ENCODE assay signal across 8 cellular contexts in genomic region chr6:158559338-158559894, GRCh38. TPM values are rescaled to one million over a fixed set of nuclear protein-coding genes. Genes with fewer than 3 reads are reported as not detected.
DNase-seq lines count a peak whose midpoint lies in the region; ATAC-seq and TF ChIP-seq lines count a peak whose summit lies in the region.

No MANE protein-coding gene starts in this region.

- peak overlapping the region; percentile 62 for H3K27ac ChIP-seq in RWPE2 (ENCODE audit: poor library complexity, severe bottlenecking)
- H3K27ac ChIP-seq in fibroblast of lung (ENCODE audit: insufficient read depth, low read length), result peak overlapping the region; percentile 75
- H3K27ac ChIP-seq in psoas muscle, result peak overlapping the region; percentile 85

- intact Hi-C loops in psoas muscle (cut with DNase I), result no loop called here

- no peak for TF ChIP-seq CTCF in GM12875 (IDR thresholded peaks at IDR 0.05; ENCODE audit: borderline replicate concordance, insufficient read depth, low read depth, low read length)
- TF ChIP-seq CTCF in RWPE2 (IDR thresholded peaks at IDR 0.05; ENCODE audit: poor library complexity, severe bottlenecking), result no peak
- no peak for TF ChIP-seq CTCF in fibroblast of lung (conservative IDR thresholded peaks at IDR 0.05 in 1 of 2, IDR thresholded peaks at IDR 0.05 in 1 of 2; ENCODE audit: low read depth in 1 of 2, low read length in 2 of 2)
- no peak for TF ChIP-seq CTCF in psoas muscle (IDR thresholded peaks at IDR 0.05)

- H3K9me3 ChIP-seq in RWPE2 (ENCODE audit: severe bottlenecking) (no peaks in the 10 kb centered on the region), fibroblast of lung (ENCODE audit: control insufficient read depth, insufficient read depth, low read depth, low read length) (no peaks in the 10 kb centered on the region), psoas muscle (no peaks in the 10 kb centered on the region)

- DNase-seq in RWPE2 (ENCODE audit: low spot score), result no peak
- DNase-seq in fibroblast of lung (ENCODE audit: low read depth in 2 of 2), result no peak
- DNase-seq in psoas muscle, result no peak
- no peak for DNase-seq in NCI-H1105 (lab: John Stamatoyannopoulos, UW)

- H3K36me3 ChIP-seq in RWPE2 (ENCODE audit: low read depth) (peaks cover 6% of the 10 kb centered on the region; the same call in 1 of the 2 replicates), fibroblast of lung (ENCODE audit: control insufficient read depth, insufficient read depth, low read length) (no peaks in the 10 kb centered on the region), psoas muscle (ENCODE audit: insufficient read depth in 1 of 2, low read depth in 1 of 2) (no peaks in the 10 kb centered on the region)

- WGBS in psoas muscle, 3 donors, result 35 to 43% (median 36%) methylated on average over 14 of the region's 14 CpGs

- peak overlapping the region; percentile 81 for H3K4me2 ChIP-seq in fibroblast of lung (ENCODE audit: extremely low read depth, insufficient read depth, low read length)

- peak overlapping the region; percentile 22 for H3K4me3 ChIP-seq in GM12875 (ENCODE audit: low read depth, low read length)
- H3K4me3 ChIP-seq in RWPE2 (ENCODE audit: severe bottlenecking), result peak overlapping the region; percentile 95
- H3K4me3 ChIP-seq in fibroblast of lung (replicated peaks in 1 of 4; ENCODE audit: control extremely low read depth in 1 of 4, insufficient read depth in 1 of 4, low read depth in 3 of 4, low read length in 4 of 4), result peak overlapping the region; percentile 52 to 84 (median 68)
- H3K4me3 ChIP-seq in psoas muscle, result peak overlapping the region; percentile 95

- ATAC-seq in RWPE2 (ENCODE audit: low read depth) (no peak), psoas muscle (no peak), HG03095 (IDR thresholded peaks at IDR 0.05; ENCODE audit: unreplicated experiment) (no peak), GM19397 (IDR thresholded peaks at IDR 0.05; ENCODE audit: unreplicated experiment) (no peak), GM18858 (IDR thresholded peaks at IDR 0.05; ENCODE audit: unreplicated experiment) (no peak)

- peaks cover 35% of the 10 kb centered on the region for H3K79me2 ChIP-seq in fibroblast of lung (ENCODE audit: control insufficient read depth, insufficient read depth, low read length)

- H3K4me1 ChIP-seq in RWPE2 (ENCODE audit: insufficient read depth, poor library complexity, severe bottlenecking), result peaks cover 5% of the 10 kb centered on the region
- peaks cover 10% of the 10 kb centered on the region for H3K4me1 ChIP-seq in fibroblast of lung (ENCODE audit: control insufficient read depth, extremely low read depth, insufficient read depth, low read length)
- peaks cover 19% of the 10 kb centered on the region for H3K4me1 ChIP-seq in psoas muscle

- peaks cover 5% of the 10 kb centered on the region for H4K20me1 ChIP-seq in fibroblast of lung (ENCODE audit: control insufficient read depth, extremely low read depth, insufficient read depth, low read length)

- H2AFZ ChIP-seq in fibroblast of lung (ENCODE audit: low read length), result peak overlapping the region; percentile 96

- peak overlapping the region; percentile 89 for H3K9ac ChIP-seq in fibroblast of lung (ENCODE audit: insufficient read depth, low read length)

- H3K27me3 ChIP-seq in RWPE2 (ENCODE audit: insufficient read depth, poor library complexity, severe bottlenecking) (no peaks in the 10 kb centered on the region), fibroblast of lung (ENCODE audit: control insufficient read depth, insufficient read depth, low read length) (no peaks in the 10 kb centered on the region), psoas muscle (ENCODE audit: insufficient read depth in 3 of 3, low read length in 2 of 3) (no peaks in the 10 kb centered on the region)

RNA-seq across cellular contexts. Expression of gene TMEM181, which starts 0.5 kb away (rescaled TPM):
- total RNA-seq in fibroblast of lung, result 36.0 and 37.2 TPM in 2 replicates
- 27.4 and 35.6 TPM in 2 replicates for polyA plus RNA-seq in fibroblast of lung
- 17.8 and 23.1 TPM in 2 replicates for polyA plus RNA-seq in fibroblast of lung (2012)
- polyA minus RNA-seq in fibroblast of lung (ENCODE audit: low replicate concordance), result 13.2 and 18.2 TPM in 2 replicates
- total RNA-seq in psoas muscle, result 10 to 100 TPM in 3 of 4 donors, 1 to 10 TPM in 1; 7.8 to 12.9 (median 11.5) TPM
- polyA plus RNA-seq in psoas muscle, result 10 to 100 TPM in 2 of 3 donors, 1 to 10 TPM in 1; 6.8 to 16.2 (median 13.2) TPM

Comparison
In these comparisons a context has a peak if more than half of its experiments do, and no peak if none do; other contexts are left out.
1. H3K4me3 ChIP-seq: peak in every context shown above with its lines; median percentile 95 in RWPE2; 95 in psoas muscle; 68 in fibroblast of lung; 22 in GM12875.